ENCODE assay signal across 1 cellular context in the genomic region with DNA sequence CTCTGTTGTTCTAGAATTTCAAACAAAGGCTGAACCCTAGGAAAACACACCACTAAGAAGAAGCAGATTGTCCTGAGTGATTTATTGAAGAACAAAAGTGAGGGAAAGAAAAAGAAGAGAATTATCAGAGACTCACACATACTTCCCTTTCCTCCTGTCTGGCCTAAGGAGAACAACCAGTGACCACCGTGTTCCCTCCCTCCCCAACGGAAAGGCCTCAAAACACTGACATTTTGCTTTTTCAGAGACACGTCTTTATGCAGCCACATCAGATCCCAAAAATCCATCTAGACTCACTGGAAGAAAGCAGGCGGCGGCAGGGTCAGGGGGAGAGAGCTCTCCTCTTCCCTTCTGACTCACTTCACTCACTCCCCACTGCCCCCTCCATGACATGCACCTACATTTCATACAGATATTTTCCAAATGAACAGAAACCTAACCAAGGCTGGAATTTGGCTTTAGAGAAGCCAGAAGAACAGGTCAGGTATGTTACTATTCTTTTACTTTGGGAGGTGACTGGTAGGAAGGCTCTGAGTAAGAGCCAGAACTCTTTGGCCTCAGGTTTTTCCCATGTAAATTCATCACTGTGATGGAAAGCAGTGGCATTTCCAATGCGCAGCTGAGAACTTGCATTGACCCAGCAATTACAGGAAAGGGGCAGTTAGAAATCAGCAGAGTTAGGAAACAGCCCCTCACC.
TF ChIP-seq lines count a peak whose summit lies in the region.

No MANE protein-coding gene starts in this region.

TF ChIP-seq in WTC11, 78 proteins besides CTCF, POLR2A, EP300 and RAD21:
- no peak for TF ChIP-seq NR2C2 (CRISPR knock-in tag; IDR thresholded peaks at IDR 0.05)
- no peak for TF ChIP-seq E2F1 (CRISPR knock-in tag; IDR thresholded peaks at IDR 0.05)
- no peak for TF ChIP-seq FOXK1 (CRISPR knock-in tag; IDR thresholded peaks at IDR 0.05)
- TF ChIP-seq NFYB (CRISPR knock-in tag; conservative IDR thresholded peaks at IDR 0.05; ENCODE audit: low read depth) = no peak
- TF ChIP-seq, protein P1, sequence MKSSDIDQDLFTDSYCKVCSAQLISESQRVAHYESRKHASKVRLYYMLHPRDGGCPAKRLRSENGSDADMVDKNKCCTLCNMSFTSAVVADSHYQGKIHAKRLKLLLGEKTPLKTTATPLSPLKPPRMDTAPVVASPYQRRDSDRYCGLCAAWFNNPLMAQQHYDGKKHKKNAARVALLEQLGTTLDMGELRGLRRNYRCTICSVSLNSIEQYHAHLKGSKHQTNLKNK (CRISPR knock-in tag; IDR thresholded peaks at IDR 0.05) = no peak
- no peak for TF ChIP-seq TEAD4 (CRISPR knock-in tag; IDR thresholded peaks at IDR 0.05)
- TF ChIP-seq CBFB (CRISPR knock-in tag; IDR thresholded peaks at IDR 0.05; ENCODE audit: low read depth) = no peak
- TF ChIP-seq ZNF671 (CRISPR knock-in tag; IDR thresholded peaks at IDR 0.05) = no peak
- TF ChIP-seq, protein P2, sequence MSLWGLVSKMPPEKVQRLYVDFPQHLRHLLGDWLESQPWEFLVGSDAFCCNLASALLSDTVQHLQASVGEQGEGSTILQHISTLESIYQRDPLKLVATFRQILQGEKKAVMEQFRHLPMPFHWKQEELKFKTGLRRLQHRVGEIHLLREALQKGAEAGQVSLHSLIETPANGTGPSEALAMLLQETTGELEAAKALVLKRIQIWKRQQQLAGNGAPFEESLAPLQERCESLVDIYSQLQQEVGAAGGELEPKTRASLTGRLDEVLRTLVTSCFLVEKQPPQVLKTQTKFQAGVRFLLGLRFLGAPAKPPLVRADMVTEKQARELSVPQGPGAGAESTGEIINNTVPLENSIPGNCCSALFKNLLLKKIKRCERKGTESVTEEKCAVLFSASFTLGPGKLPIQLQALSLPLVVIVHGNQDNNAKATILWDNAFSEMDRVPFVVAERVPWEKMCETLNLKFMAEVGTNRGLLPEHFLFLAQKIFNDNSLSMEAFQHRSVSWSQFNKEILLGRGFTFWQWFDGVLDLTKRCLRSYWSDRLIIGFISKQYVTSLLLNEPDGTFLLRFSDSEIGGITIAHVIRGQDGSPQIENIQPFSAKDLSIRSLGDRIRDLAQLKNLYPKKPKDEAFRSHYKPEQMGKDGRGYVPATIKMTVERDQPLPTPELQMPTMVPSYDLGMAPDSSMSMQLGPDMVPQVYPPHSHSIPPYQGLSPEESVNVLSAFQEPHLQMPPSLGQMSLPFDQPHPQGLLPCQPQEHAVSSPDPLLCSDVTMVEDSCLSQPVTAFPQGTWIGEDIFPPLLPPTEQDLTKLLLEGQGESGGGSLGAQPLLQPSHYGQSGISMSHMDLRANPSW (CRISPR knock-in tag; conservative IDR thresholded peaks at IDR 0.05; ENCODE audit: low read depth) = no peak
- no peak for TF ChIP-seq ESRRA (CRISPR knock-in tag; IDR thresholded peaks at IDR 0.05; ENCODE audit: borderline replicate concordance)
- TF ChIP-seq, protein P3, sequence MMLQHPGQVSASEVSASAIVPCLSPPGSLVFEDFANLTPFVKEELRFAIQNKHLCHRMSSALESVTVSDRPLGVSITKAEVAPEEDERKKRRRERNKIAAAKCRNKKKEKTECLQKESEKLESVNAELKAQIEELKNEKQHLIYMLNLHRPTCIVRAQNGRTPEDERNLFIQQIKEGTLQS (CRISPR knock-in tag; conservative IDR thresholded peaks at IDR 0.05) = no peak
- no peak for TF ChIP-seq ZNF263 (CRISPR knock-in tag; IDR thresholded peaks at IDR 0.05; ENCODE audit: low read depth)
- TF ChIP-seq ZNF317 (CRISPR knock-in tag; IDR thresholded peaks at IDR 0.05; ENCODE audit: borderline replicate concordance, low read depth) = no peak
